Comparison of ENCODE assay signal across 16 cellular contexts in the genomic region with DNA sequence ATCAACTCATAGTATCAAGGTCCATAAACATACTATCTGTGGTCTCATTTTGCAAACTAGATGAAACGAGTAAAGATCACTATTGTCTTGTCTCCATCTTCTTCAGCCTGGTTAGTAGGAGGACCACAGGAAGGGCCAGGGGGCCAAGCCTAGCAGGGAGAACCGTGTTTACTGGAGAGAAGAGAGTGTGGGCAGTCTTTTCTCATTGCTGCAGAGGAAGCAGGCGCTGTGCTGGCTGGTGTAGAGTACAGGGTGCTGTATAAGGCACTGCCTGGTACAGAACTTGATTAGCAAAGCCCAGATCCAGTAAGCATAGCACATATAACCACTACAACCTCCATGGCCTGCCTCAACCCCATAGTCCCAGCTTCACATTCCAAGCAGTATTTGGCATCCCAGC. TPM values are rescaled to one million over a fixed set of nuclear protein-coding genes. Genes with fewer than 3 reads are reported as not detected.
DNase-seq lines count a peak whose midpoint lies in the region; ATAC-seq, FAIRE-seq and TF ChIP-seq lines count a peak whose summit lies in the region.
"Had no signal": no experiment of that assay in that cellular context is flagged by ENCODE, and none has a peak within 500 bp of the region (broad histone marks: within the 10 kb centered on the region; RNA-seq: fewer than 3 reads in every experiment).

No MANE protein-coding gene starts in this region.

- FAIRE-seq in urothelium cell line (lab: Jason Lieb, UNC) = no peak
- FAIRE-seq: bronchial epithelial cell had no signal

- no peaks in the 10 kb centered on the region for H4K20me1 ChIP-seq in OCI-LY1 (ENCODE audit: insufficient read depth, low read length)

- H3K79me2 ChIP-seq in OCI-LY1 (ENCODE audit: insufficient read depth, low read length) = no peaks in the 10 kb centered on the region

- H3K9me2 ChIP-seq in OCI-LY1 (ENCODE audit: low read depth, low read length) = no peaks in the 10 kb centered on the region

- ATAC-seq in CD4-positive, alpha-beta T cell (ENCODE audit: poor library complexity) = no peak
- ATAC-seq in natural killer cell treated with Interleukin-12 subunit alpha and Interleukin-12 subunit beta and Interleukin-15 and Interleukin-18, amount 100 ng/mL, for 72 hours = no peak
- ATAC-seq in psoas muscle = no peak
- ATAC-seq: GM23338 had no signal

- no peak overlapping the region for H3K4me3 ChIP-seq in OCI-LY1 (ENCODE audit: low read depth, low read length, poor library complexity, severe bottlenecking)
- H3K4me3 ChIP-seq in psoas muscle = no peak overlapping the region
- H3K4me3 ChIP-seq: GM23338, right atrium auricular region had no signal

- 76 to 80% (median 79%) methylated on average over 3 of the region's 3 CpGs for WGBS in psoas muscle, 3 donors

- no peaks in the 10 kb centered on the region for H3K36me3 ChIP-seq in OCI-LY1 (ENCODE audit: insufficient read depth, low read length)
- no peaks in the 10 kb centered on the region for H3K36me3 ChIP-seq in psoas muscle (ENCODE audit: insufficient read depth in 1 of 2, low read depth in 1 of 2)

- H3K4me3 Mint-ChIP-seq in CD4-positive, alpha-beta T cell = peak overlapping the region; percentile 14
- peak overlapping the region; percentile 39 for H3K4me3 Mint-ChIP-seq in natural killer cell treated with Interleukin-12 subunit alpha and Interleukin-12 subunit beta and Interleukin-15 and Interleukin-18, amount 100 ng/mL, for 72 hours
- H3K4me3 Mint-ChIP-seq: GM23338 had no signal

- H3K4me2 ChIP-seq in OCI-LY1 (ENCODE audit: low read length) = no peak overlapping the region
- H3K4me2 ChIP-seq: GM23338 had no signal

- peak overlapping the region; percentile 97 for H3K27ac Mint-ChIP-seq in CD4-positive, alpha-beta T cell
- peak overlapping the region; percentile 91 to 98 for H3K27ac Mint-ChIP-seq in natural killer cell treated with Interleukin-12 subunit alpha and Interleukin-12 subunit beta and Interleukin-15 and Interleukin-18, amount 100 ng/mL, for 72 hours
- H3K27ac Mint-ChIP-seq: GM23338 had no signal

- CTCF ChIA-PET in CD4-positive, alpha-beta T cell (lab: Charles Lee) = interaction anchor here (0.6 to 1.7 kb wide), 2 partner anchors 10 to 18 kb away, joined by 4 to 6 read pairs; a partner anchor contains a TSS

- H3K9me3 Mint-ChIP-seq in CD4-positive, alpha-beta T cell = no peaks in the 10 kb centered on the region
- H3K9me3 Mint-ChIP-seq in natural killer cell treated with Interleukin-12 subunit alpha and Interleukin-12 subunit beta and Interleukin-15 and Interleukin-18, amount 100 ng/mL, for 72 hours = no peaks in the 10 kb centered on the region
- H3K9me3 Mint-ChIP-seq: GM23338 had no signal

- TF ChIP-seq CTCF in CD4-positive, alpha-beta T cell (IDR thresholded peaks at IDR 0.05) = no peak
- TF ChIP-seq CTCF in OCI-LY1 (IDR thresholded peaks at IDR 0.05; ENCODE audit: low read length) (no peak), psoas muscle (IDR thresholded peaks at IDR 0.05) (no peak)

- no peaks in the 10 kb centered on the region for H3K27me3 ChIP-seq in CD4-positive, alpha-beta T cell (ENCODE audit: control insufficient read depth, insufficient read depth, low read length)
- no peaks in the 10 kb centered on the region for H3K27me3 ChIP-seq in OCI-LY1 (ENCODE audit: insufficient read depth, low read length)
- no peaks in the 10 kb centered on the region for H3K27me3 ChIP-seq in psoas muscle (ENCODE audit: insufficient read depth in 3 of 3, low read length in 2 of 3)
- H3K27me3 ChIP-seq: right atrium auricular region had no signal

- H3K36me3 Mint-ChIP-seq in CD4-positive, alpha-beta T cell (ENCODE audit: low read depth) = no peaks in the 10 kb centered on the region
- no peaks in the 10 kb centered on the region for H3K36me3 Mint-ChIP-seq in natural killer cell treated with Interleukin-12 subunit alpha and Interleukin-12 subunit beta and Interleukin-15 and Interleukin-18, amount 100 ng/mL, for 72 hours

- H3F3A ChIP-seq in OCI-LY1 (ENCODE audit: insufficient read depth, low read length) = 0 out of 2 replicates have a peak, but pooled peaks cover 4% of the 10 kb centered on the region

- H3K9ac ChIP-seq in OCI-LY1 (ENCODE audit: low read length) = no peak overlapping the region

- H3K27ac ChIP-seq in CD4-positive, alpha-beta T cell (ENCODE audit: low read depth, low read length) = peak overlapping the region; percentile 61
- H3K27ac ChIP-seq in OCI-LY1 (ENCODE audit: low read depth, low read length, poor library complexity, severe bottlenecking) (peak overlapping the region; percentile 85), caudate nucleus (ENCODE audit: low read depth, low read length) (peak overlapping the region; percentile 63), psoas muscle (no peak overlapping the region)
- H3K27ac ChIP-seq: right atrium auricular region had no signal

- H3K4me1 ChIP-seq in OCI-LY1 (ENCODE audit: insufficient read depth, low read length, severe bottlenecking) (peaks cover 37% of the 10 kb centered on the region), psoas muscle (peaks cover 16% of the 10 kb centered on the region)

- H3K4me1 Mint-ChIP-seq in CD4-positive, alpha-beta T cell (ENCODE audit: low read depth) = peaks cover 78% of the 10 kb centered on the region
- peaks cover 55 to 66% of the 10 kb centered on the region in 2 donors for H3K4me1 Mint-ChIP-seq in natural killer cell treated with Interleukin-12 subunit alpha and Interleukin-12 subunit beta and Interleukin-15 and Interleukin-18, amount 100 ng/mL, for 72 hours (ENCODE audit: low read depth in 2 of 2)

- H3K9me3 ChIP-seq in CD4-positive, alpha-beta T cell (ENCODE audit: control insufficient read depth, low read length) = no peaks in the 10 kb centered on the region
- H3K9me3 ChIP-seq in OCI-LY1 (ENCODE audit: low read length) (no peaks in the 10 kb centered on the region), psoas muscle (no peaks in the 10 kb centered on the region)
- H3K9me3 ChIP-seq: right atrium auricular region had no signal

- DNase-seq in CD4-positive, alpha-beta T cell = no peak
- peak in 2 of 61 donors; percentile 9 to 11 for DNase-seq in caudate nucleus (lab: John Stamatoyannopoulos, UW)
- DNase-seq in natural killer cell treated with Interleukin-12 subunit alpha and Interleukin-12 subunit beta and Interleukin-15 and Interleukin-18, amount 100 ng/mL, for 72 hours (ENCODE audit: low spot score) = no peak
- DNase-seq in NCI-H1436 treated with DMSO at 0.1 percent for 48 hours (lab: John Stamatoyannopoulos, UW) = no peak
- DNase-seq in urothelium cell line (ENCODE audit: low spot score) = no peak
- no peak for DNase-seq in psoas muscle
- DNase-seq: kidney glomerular epithelial cell; NCI-H2081; SIG-M5; stimulated activated CD4-positive, alpha-beta T cell treated with anti-CD3 and anti-CD28 coated beads, Interleukin-4, amount 100 ng/mL, for 24 hours; stimulated activated naive CD4-positive, alpha-beta T cell treated with Interleukin-2 at 50 U/mL for 16 hours had no signal

- POLR2A ChIA-PET in CD4-positive, alpha-beta T cell (lab: Charles Lee) = interaction anchor here (1.1 to 6.0 kb wide), 4 partner anchors 14 to 38 kb away, joined by 3 to 59 read pairs (median 16); a partner anchor contains a TSS

- H3K27me3 Mint-ChIP-seq in CD4-positive, alpha-beta T cell = no peaks in the 10 kb centered on the region
- H3K27me3 Mint-ChIP-seq in natural killer cell treated with Interleukin-12 subunit alpha and Interleukin-12 subunit beta and Interleukin-15 and Interleukin-18, amount 100 ng/mL, for 72 hours = no peaks in the 10 kb centered on the region

- intact Hi-C loops in CD4-positive, alpha-beta T cell (cut with DNase I, micrococcal nuclease) = no loop called here
- intact Hi-C loops in psoas muscle (cut with DNase I) = no loop called here

- H2AFZ ChIP-seq in OCI-LY1 (ENCODE audit: low read length) = no peak overlapping the region
- H2AFZ ChIP-seq: GM23338 had no signal

RNA-seq across cellular contexts. Expression of a gene that starts 10.0 kb away (rescaled TPM):
- total RNA-seq in CD4-positive, alpha-beta T cell = 10 to 100 TPM; 40.8 to 44.3 TPM
- total RNA-seq in natural killer cell treated with Interleukin-12 subunit alpha and Interleukin-12 subunit beta and Interleukin-15 and Interleukin-18, amount 100 ng/mL, for 72 hours = 10 to 100 TPM; 61.7 to 75.0 TPM
- 10 to 100 TPM; 16.3 to 32.8 (median 28.9) TPM for total RNA-seq in psoas muscle
- 10 to 100 TPM; 29.3 to 48.1 (median 30.9) TPM for polyA plus RNA-seq in psoas muscle

RNA-seq across cellular contexts. Expression of a gene that starts 11.5 kb away (rescaled TPM):
- under 1 TPM; 0.28 to 0.60 TPM for total RNA-seq in CD4-positive, alpha-beta T cell
- total RNA-seq in natural killer cell treated with Interleukin-12 subunit alpha and Interleukin-12 subunit beta and Interleukin-15 and Interleukin-18, amount 100 ng/mL, for 72 hours = under 1 TPM; 0.43 to 0.89 TPM
- total RNA-seq in psoas muscle = 1 to 10 TPM; 1.3 to 8.9 (median 5.2) TPM
- polyA plus RNA-seq in psoas muscle = 1 to 10 TPM in 1 of 3 donors, under 1 TPM in 2; 0.88 to 1.3 (median 0.92) TPM

RNA-seq across cellular contexts. Expression of a gene that starts 14.9 kb away (rescaled TPM):
- 10 to 100 TPM; 49.9 to 55.7 TPM for total RNA-seq in CD4-positive, alpha-beta T cell
- total RNA-seq in natural killer cell treated with Interleukin-12 subunit alpha and Interleukin-12 subunit beta and Interleukin-15 and Interleukin-18, amount 100 ng/mL, for 72 hours = 10 to 100 TPM; 86.2 to 87.8 TPM
- 100 to 1,000 TPM; 204 to 336 (median 272) TPM for total RNA-seq in psoas muscle
- 100 to 1,000 TPM; 207 to 270 (median 232) TPM for polyA plus RNA-seq in psoas muscle

RNA-seq across cellular contexts. Expression of a gene that starts 21.1 kb away (rescaled TPM):
- total RNA-seq in CD4-positive, alpha-beta T cell = 10 to 100 TPM; 28.6 to 31.5 TPM
- 10 to 100 TPM; 25.7 to 30.3 TPM for total RNA-seq in natural killer cell treated with Interleukin-12 subunit alpha and Interleukin-12 subunit beta and Interleukin-15 and Interleukin-18, amount 100 ng/mL, for 72 hours
- total RNA-seq in psoas muscle = 10 to 100 TPM in 1 of 4 donors, 1 to 10 TPM in 3; 4.8 to 12.8 (median 6.9) TPM
- 10 to 100 TPM in 1 of 3 donors, 1 to 10 TPM in 2; 6.0 to 13.1 (median 7.5) TPM for polyA plus RNA-seq in psoas muscle

RNA-seq across cellular contexts. Expression of a gene that starts 27.8 kb away (rescaled TPM):
- 1 to 10 TPM; 2.0 TPM for total RNA-seq in CD4-positive, alpha-beta T cell
- 100 to 1,000 TPM; 111 to 583 TPM for total RNA-seq in natural killer cell treated with Interleukin-12 subunit alpha and Interleukin-12 subunit beta and Interleukin-15 and Interleukin-18, amount 100 ng/mL, for 72 hours
- 10 to 100 TPM in 2 of 4 donors, 1 to 10 TPM in 2; 3.3 to 11.3 (median 9.7) TPM for total RNA-seq in psoas muscle
- 10 to 100 TPM in 2 of 3 donors, 1 to 10 TPM in 1; 8.3 to 23.5 (median 12.4) TPM for polyA plus RNA-seq in psoas muscle
- total RNA-seq: glomerular endothelial cell, GM23338 had no signal
